ENCODE assay signal across 26 cellular contexts in the genomic region with DNA sequence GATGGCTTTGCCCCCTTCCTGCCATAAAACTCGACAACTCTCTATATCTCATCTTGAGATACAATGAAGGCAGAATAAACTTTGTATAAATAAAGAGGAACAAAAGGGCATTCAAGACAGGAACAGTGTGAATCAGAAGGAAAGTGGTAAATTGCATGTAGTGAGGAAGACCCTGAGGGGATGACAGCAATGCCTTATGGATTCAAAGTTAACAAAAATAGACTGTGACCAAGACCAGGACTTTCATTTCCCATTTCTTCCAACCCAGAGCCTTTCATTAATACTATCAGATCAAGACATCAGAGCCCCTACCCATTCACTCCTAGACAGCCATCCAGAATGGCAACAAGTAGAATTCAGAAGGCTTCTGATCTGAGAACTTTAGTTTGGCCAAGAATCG. TPM values are rescaled to one million over a fixed set of nuclear protein-coding genes. Genes with fewer than 3 reads are reported as not detected.
"Had no signal": no experiment of that assay in that cellular context is flagged by ENCODE, and none has a peak within 500 bp of the region (broad histone marks: within the 10 kb centered on the region; RNA-seq: fewer than 3 reads in every experiment).

No MANE protein-coding gene starts in this region.

- H2AFZ ChIP-seq: hepatocyte had no signal

- H3K27ac Mint-ChIP-seq: activated CD8-positive, alpha-beta T cell treated with anti-CD3 and anti-CD28 coated beads, Interleukin-2, amount 10 ng/mL, durations not matched to agents 7 days and 5 days; activated naive CD4-positive, alpha-beta T cell treated with anti-CD3 and anti-CD28 coated beads, Interleukin-2, amount 50 U/mL, for 72 hours; activated T-helper 1 cell treated with anti-CD3 and anti-CD28 coated beads, Interleukin-12 subunit alpha, Interleukin-12 subunit beta, Interleukin-2, Interleukin-4 antibody, amounts not matched to agents 30 ng/mL and 10 ng/mL and 1 ng/mL, durations not matched to agents 14 hours and 24 hours and 36 hours; dendritic cell treated with granulocyte-macrophage colony-stimulating factor and Interleukin-4, amounts not matched to agents 40 ng/mL and 50 ng/mL, for 4 days; immature natural killer cell; naive thymus-derived CD4-positive, alpha-beta T cell; stimulated activated effector memory CD8-positive, alpha-beta T cell treated with anti-CD3 and anti-CD28 coated beads, Interleukin-12 subunit alpha, Interleukin-12 subunit beta, amount 100 ng/mL, for 72 hours had no signal

- H3K36me3 Mint-ChIP-seq: immature natural killer cell; naive thymus-derived CD4-positive, alpha-beta T cell; stimulated activated effector memory CD8-positive, alpha-beta T cell treated with anti-CD3 and anti-CD28 coated beads, Interleukin-12 subunit alpha, Interleukin-12 subunit beta, amount 100 ng/mL, for 72 hours had no signal

- H3K4me3 ChIP-seq: ascending aorta, hepatocyte, lower lobe of right lung, transverse colon had no signal

- H3K27ac ChIP-seq: ascending aorta, brain microvascular endothelial cell, hepatocyte, lower lobe of right lung, transverse colon had no signal

- ATAC-seq: activated CD8-positive, alpha-beta T cell treated with anti-CD3 and anti-CD28 coated beads, Interleukin-2, amount 10 ng/mL, durations not matched to agents 7 days and 5 days; activated naive CD4-positive, alpha-beta T cell treated with anti-CD3 and anti-CD28 coated beads, Interleukin-2, amount 50 U/mL, for 72 hours; left lobe of liver; lower lobe of right lung; naive thymus-derived CD4-positive, alpha-beta T cell; sciatic nerve; stimulated activated effector memory CD8-positive, alpha-beta T cell treated with anti-CD3 and anti-CD28 coated beads, Interleukin-12 subunit alpha, Interleukin-12 subunit beta, amount 100 ng/mL, for 72 hours had no signal

- H3K9me3 ChIP-seq: ascending aorta, lower lobe of right lung, transverse colon had no signal

- H3K4me1 Mint-ChIP-seq: immature natural killer cell; naive thymus-derived CD4-positive, alpha-beta T cell; stimulated activated effector memory CD8-positive, alpha-beta T cell treated with anti-CD3 and anti-CD28 coated beads, Interleukin-12 subunit alpha, Interleukin-12 subunit beta, amount 100 ng/mL, for 72 hours had no signal

- H3K4me1 ChIP-seq: ascending aorta, lower lobe of right lung, transverse colon had no signal

- H3K79me2 ChIP-seq: hepatocyte had no signal

- H3K4me2 ChIP-seq: hepatocyte had no signal

- H3K4me3 Mint-ChIP-seq: activated CD8-positive, alpha-beta T cell treated with anti-CD3 and anti-CD28 coated beads, Interleukin-2, amount 10 ng/mL, durations not matched to agents 7 days and 5 days; activated T-helper 1 cell treated with anti-CD3 and anti-CD28 coated beads, Interleukin-12 subunit alpha, Interleukin-12 subunit beta, Interleukin-2, Interleukin-4 antibody, amounts not matched to agents 30 ng/mL and 10 ng/mL and 1 ng/mL, durations not matched to agents 14 hours and 24 hours and 36 hours; dendritic cell treated with granulocyte-macrophage colony-stimulating factor and Interleukin-4, amounts not matched to agents 40 ng/mL and 50 ng/mL, for 4 days; immature natural killer cell; naive thymus-derived CD4-positive, alpha-beta T cell; neural crest cell; stimulated activated effector memory CD8-positive, alpha-beta T cell treated with anti-CD3 and anti-CD28 coated beads, Interleukin-12 subunit alpha, Interleukin-12 subunit beta, amount 100 ng/mL, for 72 hours had no signal

- H3K36me3 ChIP-seq: ascending aorta, brain microvascular endothelial cell, lower lobe of right lung, transverse colon had no signal

- DNase-seq: activated CD4-positive, alpha-beta T cell treated with anti-CD3 and anti-CD28 coated beads for 1 hour; activated CD4-positive, alpha-beta T cell treated with anti-CD3 and anti-CD28 coated beads, Interleukin-2, amount 50 U/mL, for 1 hour; activated CD8-positive, alpha-beta T cell treated with anti-CD3 and anti-CD28 coated beads, Interleukin-2, amount 10 ng/mL, durations not matched to agents 7 days and 5 days; activated gamma-delta T cell treated with Interleukin-2 at 50 U/mL for 16 hours; brain microvascular endothelial cell; caudate nucleus; effector CD4-positive, alpha-beta T cell; erythroblast; foreskin fibroblast; glutamatergic neuron; immature natural killer cell; lower lobe of right lung; naive thymus-derived CD4-positive, alpha-beta T cell; occipital lobe; small intestine; stimulated activated CD4-positive, alpha-beta T cell treated with anti-CD3 and anti-CD28 coated beads, Interleukin-2, amount 100 ng/mL, for 24 hours; transverse colon had no signal

- H3K27me3 ChIP-seq: ascending aorta, brain microvascular endothelial cell, hepatocyte, transverse colon had no signal

- H3K27me3 Mint-ChIP-seq: dendritic cell treated with granulocyte-macrophage colony-stimulating factor and Interleukin-4, amounts not matched to agents 40 ng/mL and 50 ng/mL, for 4 days had no signal

RNA-seq across cellular contexts. Expression of gene ZNF462, which starts 46.4 kb away (rescaled TPM):
- total RNA-seq: activated CD8-positive, alpha-beta T cell treated with anti-CD3 and anti-CD28 coated beads, Interleukin-2, amount 10 ng/mL, durations not matched to agents 7 days and 5 days had no signal
